8 cellular contexts compared by ENCODE assay signal in genomic region chr9:96218821-96219614, GRCh38.
DNase-seq lines count a peak whose midpoint lies in the region; ATAC-seq and TF ChIP-seq lines count a peak whose summit lies in the region.

No MANE protein-coding gene starts in this region.

- H3K4me1 Mint-ChIP-seq in MCF 10A (ENCODE audit: insufficient read depth, unreplicated experiment), result peaks cover 4% of the 10 kb centered on the region

- TF ChIP-seq RAD21 in liver (IDR thresholded peaks at IDR 0.05), result no peak

- WGBS in liver, result 32% methylated on average over 71 of the region's 71 CpGs
- WGBS in upper lobe of left lung, 2 donors, result 46 to 56% methylated on average over 26 to 29 of the region's 71 CpGs

- H3K4me1 ChIP-seq in breast epithelium, result no peaks in the 10 kb centered on the region
- H3K4me1 ChIP-seq in liver (ENCODE audit: control insufficient read depth in 4 of 4, insufficient read depth in 4 of 4, low read length in 3 of 4), result peaks cover 3 to 16% (median 11%) of the 10 kb centered on the region in 4 donors
- peaks cover 15 to 25% (median 19%) of the 10 kb centered on the region in 4 donors for H3K4me1 ChIP-seq in upper lobe of left lung

- no peaks in the 10 kb centered on the region for H3K36me3 Mint-ChIP-seq in MCF 10A (ENCODE audit: insufficient read depth, unreplicated experiment)

- H3K27ac Mint-ChIP-seq in MCF 10A (ENCODE audit: low read depth, unreplicated experiment), result no peak overlapping the region

- TF ChIP-seq EP300 in upper lobe of left lung (IDR thresholded peaks at IDR 0.05), result no peak

- TF ChIP-seq POLR2A in breast epithelium (IDR thresholded peaks at IDR 0.05) (no peak), upper lobe of left lung (IDR thresholded peaks at IDR 0.05) (no peak), erythroblast (IDR thresholded peaks at IDR 0.05; ENCODE audit: low read length) (no peak)

- H3K9me3 Mint-ChIP-seq in MCF 10A (ENCODE audit: unreplicated experiment), result peaks cover 8% of the 10 kb centered on the region

- peak overlapping the region in 2 of 3 donors; percentile 36 to 62 for H3K4me3 ChIP-seq in breast epithelium
- H3K4me3 ChIP-seq in liver (ENCODE audit: low read depth in 1 of 3, low read length in 3 of 3), result peak overlapping the region in 2 of 3 donors; percentile 37 to 38
- peak overlapping the region in 3 of 4 donors; percentile 9 to 31 (median 23) for H3K4me3 ChIP-seq in upper lobe of left lung

- POLR2A ChIA-PET in MCF 10A (lab: Yijun Ruan, JAX), result no interaction called here

- intact Hi-C loops in breast epithelium (cut with DNase I; ENCODE audit: low total_unique reads), result no loop called here
- intact Hi-C loops in MCF 10A (cut with micrococcal nuclease), result loop anchor here (2.0 to 5.0 kb wide), 5 partner anchors 492 to 1537 kb away; no protein-coding TSS in a partner anchor

- peaks cover 63% of the 10 kb centered on the region for H3K27me3 Mint-ChIP-seq in MCF 10A (ENCODE audit: insufficient read depth, unreplicated experiment)

- no peak overlapping the region for H3K9ac ChIP-seq in liver (ENCODE audit: low read depth in 1 of 2, low read length in 2 of 2)

- peak overlapping the region in 1 of 2 donors; percentile 72 for H3K27ac ChIP-seq in breast epithelium
- no peak overlapping the region for H3K27ac ChIP-seq in liver (ENCODE audit: low read depth in 1 of 2, low read length in 2 of 2)
- H3K27ac ChIP-seq in upper lobe of left lung, result peak overlapping the region in 1 of 4 donors; percentile 3

- peak in 1 of 2 donors; percentile 1 for ATAC-seq in upper lobe of left lung (ENCODE audit: low FRiP score in 2 of 2)

- TF ChIP-seq CTCF in breast epithelium (IDR thresholded peaks at IDR 0.05), result no peak
- TF ChIP-seq CTCF in MCF 10A (IDR thresholded peaks at IDR 0.05; ENCODE audit: unreplicated experiment), result no peak
- TF ChIP-seq CTCF in liver (IDR thresholded peaks at IDR 0.05; ENCODE audit: low read depth, low read length, missing input control), result no peak
- TF ChIP-seq CTCF in upper lobe of left lung (IDR thresholded peaks at IDR 0.05), result no peak

- DNase-seq in breast epithelium (ENCODE audit: low spot score in 2 of 2) (no peak), MCF 10A (ENCODE audit: unreplicated experiment) (no peak), astrocyte of the hippocampus (ENCODE audit: low read depth, low spot score) (peak; percentile 4), upper lobe of left lung (peak in 1 of 2 donors; percentile 86), DMS153 (lab: John Stamatoyannopoulos, UW) (no peak), erythroblast (lab: John Stamatoyannopoulos, UW) (no peak), germinal center (ENCODE audit: low spot score) (no peak)

- H3K27me3 ChIP-seq in breast epithelium (peaks cover 0 to 58% of the 10 kb centered on the region in 2 donors), liver (ENCODE audit: control insufficient read depth in 4 of 4, insufficient read depth in 4 of 4, low read length in 3 of 4) (no peaks in the 10 kb centered on the region), upper lobe of left lung (peaks cover 0 to 2% (median 0%) of the 10 kb centered on the region in 4 donors)

- CTCF ChIA-PET in MCF 10A (lab: Yijun Ruan, JAX), result interaction anchor here (0.5 to 2.3 kb wide), 23 partner anchors 9 to 1556 kb away, joined by 3 to 12 read pairs (median 3); no protein-coding TSS in a partner anchor

- H3K9me3 ChIP-seq in breast epithelium (peaks cover 0 to 2% of the 10 kb centered on the region in 2 donors), liver (ENCODE audit: control insufficient read depth in 4 of 4, low read length in 3 of 4) (peaks cover 0 to 2% (median 0%) of the 10 kb centered on the region in 4 donors), upper lobe of left lung (peaks cover 0 to 2% (median under 1%) of the 10 kb centered on the region in 4 donors)

- no peaks in the 10 kb centered on the region for H3K36me3 ChIP-seq in breast epithelium
- H3K36me3 ChIP-seq in liver (ENCODE audit: control insufficient read depth in 4 of 4, insufficient read depth in 3 of 4, low read depth in 1 of 4, low read length in 3 of 4), result no peaks in the 10 kb centered on the region
- no peaks in the 10 kb centered on the region for H3K36me3 ChIP-seq in upper lobe of left lung

- BruUV-seq in MCF 10A (replicated peaks; lab: Mats Ljungman, UMichigan), result no TSS peak

- H3K4me3 Mint-ChIP-seq in MCF 10A (ENCODE audit: unreplicated experiment), result no peak overlapping the region

TF ChIP-seq in liver, 16 proteins besides CTCF, POLR2A, EP300 and RAD21:
- TF ChIP-seq HNF4A (conservative IDR thresholded peaks at IDR 0.05) (no peak), RXRA (IDR thresholded peaks at IDR 0.05) (no peak), SP1 (IDR thresholded peaks at IDR 0.05) (no peak), EGR1 (IDR thresholded peaks at IDR 0.05; ENCODE audit: low read depth in 2 of 2) (no peak), JUND (IDR thresholded peaks at IDR 0.05) (no peak), GABPA (IDR thresholded peaks at IDR 0.05 in 1 of 2, conservative IDR thresholded peaks at IDR 0.05 in 1 of 2) (no peak), FOXA2 (IDR thresholded peaks at IDR 0.05) (no peak), MAX (IDR thresholded peaks at IDR 0.05) (no peak), HNF4G (IDR thresholded peaks at IDR 0.05) (no peak), NR2F2 (IDR thresholded peaks at IDR 0.05) (no peak), REST (IDR thresholded peaks at IDR 0.05) (no peak)
- TF ChIP-seq, protein P1, sequence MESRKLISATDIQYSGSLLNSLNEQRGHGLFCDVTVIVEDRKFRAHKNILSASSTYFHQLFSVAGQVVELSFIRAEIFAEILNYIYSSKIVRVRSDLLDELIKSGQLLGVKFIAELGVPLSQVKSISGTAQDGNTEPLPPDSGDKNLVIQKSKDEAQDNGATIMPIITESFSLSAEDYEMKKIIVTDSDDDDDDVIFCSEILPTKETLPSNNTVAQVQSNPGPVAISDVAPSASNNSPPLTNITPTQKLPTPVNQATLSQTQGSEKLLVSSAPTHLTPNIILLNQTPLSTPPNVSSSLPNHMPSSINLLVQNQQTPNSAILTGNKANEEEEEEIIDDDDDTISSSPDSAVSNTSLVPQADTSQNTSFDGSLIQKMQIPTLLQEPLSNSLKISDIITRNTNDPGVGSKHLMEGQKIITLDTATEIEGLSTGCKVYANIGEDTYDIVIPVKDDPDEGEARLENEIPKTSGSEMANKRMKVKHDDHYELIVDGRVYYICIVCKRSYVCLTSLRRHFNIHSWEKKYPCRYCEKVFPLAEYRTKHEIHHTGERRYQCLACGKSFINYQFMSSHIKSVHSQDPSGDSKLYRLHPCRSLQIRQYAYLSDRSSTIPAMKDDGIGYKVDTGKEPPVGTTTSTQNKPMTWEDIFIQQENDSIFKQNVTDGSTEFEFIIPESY (IDR thresholded peaks at IDR 0.05), result no peak
